9 cellular contexts compared by ENCODE assay signal in genomic region chr17:45312477-45313418, GRCh38. TPM values are rescaled to one million over a fixed set of nuclear protein-coding genes. Genes with fewer than 3 reads are reported as not detected.
A peak's percentile ranks its signal among the peaks of the same experiment; 100 is the strongest.
DNase-seq lines count a peak whose midpoint lies in the region; ATAC-seq, FAIRE-seq and TF ChIP-seq lines count a peak whose summit lies in the region.
"Had no signal": no experiment of that assay in that cellular context is flagged by ENCODE, and none has a peak within 500 bp of the region (broad histone marks: within the 10 kb centered on the region; RNA-seq: fewer than 3 reads in every experiment).

No MANE protein-coding gene starts in this region.

- peaks cover 88% of the 10 kb centered on the region for H3K4me1 Mint-ChIP-seq in CD14-positive monocyte
- H3K4me1 Mint-ChIP-seq in natural killer cell = peaks cover 76 to 85% of the 10 kb centered on the region in 2 donors

- H3K27me3 ChIP-seq in MG63 (no peaks in the 10 kb centered on the region), breast epithelium (no peaks in the 10 kb centered on the region)

- peak overlapping the region; percentile 50 to 53 for H3K4me3 Mint-ChIP-seq in CD14-positive monocyte
- H3K4me3 Mint-ChIP-seq in natural killer cell = peak overlapping the region; percentile 42

- no peak for TF ChIP-seq POLR2A in breast epithelium (IDR thresholded peaks at IDR 0.05)

- FAIRE-seq in D721Med (lab: Jason Lieb, UNC) (no peak), RCC 7860 (lab: Jason Lieb, UNC) (no peak)

- no peaks in the 10 kb centered on the region for H3K9me3 ChIP-seq in MG63
- H3K9me3 ChIP-seq in breast epithelium = no peaks in the 10 kb centered on the region

- H3K27ac Mint-ChIP-seq in CD14-positive monocyte = peak overlapping the region; percentile 82 to 95 (median 88)
- peak overlapping the region; percentile 91 to 92 for H3K27ac Mint-ChIP-seq in natural killer cell

- no peak for TF ChIP-seq CTCF in CD14-positive monocyte (IDR thresholded peaks at IDR 0.05)
- TF ChIP-seq CTCF in breast epithelium (IDR thresholded peaks at IDR 0.05) = no peak
- no peak for TF ChIP-seq CTCF in natural killer cell (IDR thresholded peaks at IDR 0.05)
- no peak for TF ChIP-seq CTCF in D721Med (IDR thresholded peaks at IDR 0.05; ENCODE audit: insufficient read depth, missing control alignments)

- H3K4me1 ChIP-seq in breast epithelium = peaks cover 18 to 45% of the 10 kb centered on the region in 2 donors

- peak overlapping the region; percentile 3 for H3K4me3 ChIP-seq in MG63
- peak overlapping the region in 1 of 3 donors; percentile 36 for H3K4me3 ChIP-seq in breast epithelium

- peaks cover 0 to 4% (median 1%) of the 10 kb centered on the region in 3 donors for H3K27me3 Mint-ChIP-seq in CD14-positive monocyte (ENCODE audit: low read depth in 3 of 3)
- H3K27me3 Mint-ChIP-seq in natural killer cell (ENCODE audit: low read depth in 2 of 2) = no peaks in the 10 kb centered on the region

- peak overlapping the region; percentile 81 to 97 for H3K27ac ChIP-seq in breast epithelium

- intact Hi-C loops in CD14-positive monocyte (cut with micrococcal nuclease) (loop anchor here in 1 of 2 donors (5.0 to 10.0 kb wide), 2 partner anchors 35 to 168 kb away; partner anchors contain the start of gene HEXIM1), breast epithelium (cut with DNase I; ENCODE audit: low total_unique reads) (no loop called here), natural killer cell (cut with micrococcal nuclease) (loop anchor here (2.0 kb wide), 1 partner anchor 36 kb away; no protein-coding TSS in a partner anchor)

- DNase-seq in CD14-positive monocyte (ENCODE audit: low spot score) = no peak
- no peak for DNase-seq in MG63
- no peak for DNase-seq in breast epithelium (ENCODE audit: low spot score in 2 of 2)
- DNase-seq in natural killer cell = no peak
- no peak for DNase-seq in D721Med (ENCODE audit: insufficient read length, low spot score)
- no peak for DNase-seq in RCC 7860 (ENCODE audit: low spot score)
- DNase-seq in NCI-H2227 (lab: John Stamatoyannopoulos, UW; ENCODE audit: unreplicated experiment) = no peak
- no peak for DNase-seq in NK-92 (lab: John Stamatoyannopoulos, UW; ENCODE audit: unreplicated experiment)
- DNase-seq: NCI-H1105 treated with DMSO at 0.1 percent for 48 hours had no signal

- no peak for ATAC-seq in natural killer cell

- H3K9me3 Mint-ChIP-seq in CD14-positive monocyte (peaks cover 0 to 2% (median 0%) of the 10 kb centered on the region in 7 donors), natural killer cell (no peaks in the 10 kb centered on the region)

- peaks cover 69% of the 10 kb centered on the region for H3K36me3 ChIP-seq in MG63
- no peaks in the 10 kb centered on the region for H3K36me3 ChIP-seq in breast epithelium

- H3K36me3 Mint-ChIP-seq in CD14-positive monocyte (peaks cover 30 to 48% of the 10 kb centered on the region in 2 donors), natural killer cell (no peaks in the 10 kb centered on the region)

RNA-seq across cellular contexts. Expression of gene MAP3K14, which starts 4.1 kb away (rescaled TPM):
- polyA plus RNA-seq in CD14-positive monocyte = 1 to 10 TPM; 1.4 to 3.8 TPM
- total RNA-seq in MG63 (2014; rRNA removed; shearing (Covaris generic); ENCODE audit: low replicate concordance) = 13.4 and 18.7 TPM in 2 replicates
- total RNA-seq in breast epithelium (10 to 100 TPM in 1 of 3 donors, 1 to 10 TPM in 2; 4.3 to 12.3 (median 6.9) TPM), natural killer cell (10 to 100 TPM; 28.0 to 31.9 (median 31.6) TPM)

RNA-seq across cellular contexts. Expression of gene SPATA32, which starts 50.9 kb away (rescaled TPM):
- polyA plus RNA-seq in CD14-positive monocyte = not detected
- not detected in 2 replicates for total RNA-seq in MG63 (2014; rRNA removed; shearing (Covaris generic); ENCODE audit: low replicate concordance)
- total RNA-seq in breast epithelium (under 1 TPM in 1 of 3 donors, not detected in 2; 0.44 TPM), natural killer cell (under 1 TPM in 1 of 3 donors, not detected in 2; 0.43 TPM)
